Comparison of ENCODE assay signal across 8 cellular contexts in the genomic region with DNA sequence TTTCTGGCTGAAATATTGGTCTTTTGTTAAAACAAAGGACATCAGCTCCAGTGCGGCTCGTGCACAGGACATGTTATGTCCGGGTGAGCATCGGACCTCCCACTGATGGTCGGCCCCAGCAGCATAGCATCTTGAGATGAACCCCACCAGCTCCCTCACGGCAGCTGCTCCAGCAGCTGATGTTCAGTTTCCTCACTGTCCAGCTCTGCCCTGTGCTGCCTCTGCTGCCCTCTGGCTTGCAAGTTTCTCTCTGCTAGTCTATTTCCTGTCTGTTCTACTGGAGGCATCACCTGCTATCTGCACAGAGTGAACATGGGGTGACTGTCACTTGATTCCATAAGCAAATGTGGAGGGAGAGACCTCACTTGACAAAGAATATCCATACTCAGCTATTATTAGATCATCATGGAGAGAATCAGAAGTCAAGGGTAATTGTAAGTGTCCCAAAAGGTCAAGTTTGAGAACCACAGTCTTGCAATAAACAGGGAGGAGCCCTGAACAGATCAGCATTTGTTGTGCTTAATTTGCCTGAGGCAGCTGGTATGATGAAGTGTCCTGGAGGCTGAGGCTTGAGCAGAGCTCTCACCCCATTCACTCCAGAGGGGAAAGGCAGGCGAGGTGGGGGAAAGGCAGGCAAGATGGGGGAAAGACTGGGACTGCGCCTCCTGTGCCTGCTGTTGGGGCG.
DNase-seq lines count a peak whose midpoint lies in the region; ATAC-seq and TF ChIP-seq lines count a peak whose summit lies in the region.

No MANE protein-coding gene starts in this region.

- H3K9me3 ChIP-seq in AG04450 (ENCODE audit: control insufficient read depth, insufficient read depth, low read length) = peaks cover 19% of the 10 kb centered on the region
- H3K9me3 ChIP-seq in CD8-positive, alpha-beta T cell (ENCODE audit: low read length) = no peaks in the 10 kb centered on the region

- CTCF ChIA-PET in AG04450 (lab: Charles Lee) = interaction anchor here (0.5 to 3.7 kb wide), 18 partner anchors 9 to 985 kb away, joined by 3 to 26 read pairs (median 3); no protein-coding TSS in a partner anchor
- CTCF ChIA-PET in CD8-positive, alpha-beta T cell (lab: Charles Lee) = no interaction called here

- peak overlapping the region; percentile 40 for H3K27ac ChIP-seq in AG04450 (ENCODE audit: low read depth, low read length)
- no peak overlapping the region for H3K27ac ChIP-seq in CD8-positive, alpha-beta T cell (ENCODE audit: low read depth, low read length)

- H3K4me1 Mint-ChIP-seq in CD8-positive, alpha-beta T cell (ENCODE audit: low read depth) = no peaks in the 10 kb centered on the region

- H3K36me3 Mint-ChIP-seq in CD8-positive, alpha-beta T cell = no peaks in the 10 kb centered on the region

- no peak overlapping the region for H3K4me3 Mint-ChIP-seq in CD8-positive, alpha-beta T cell

- no peaks in the 10 kb centered on the region for H3K4me1 ChIP-seq in CD8-positive, alpha-beta T cell (ENCODE audit: insufficient read depth, low read length)

- TF ChIP-seq CTCF in AG04450 (IDR thresholded peaks at IDR 0.05; ENCODE audit: low read depth, low read length) = peak; percentile 66
- TF ChIP-seq CTCF in astrocyte of the cerebellum (IDR thresholded peaks at IDR 0.05; ENCODE audit: low read depth, low read length, missing control alignments) = peak; percentile 51
- TF ChIP-seq CTCF in kidney epithelial cell (IDR thresholded peaks at IDR 0.05; ENCODE audit: insufficient read depth, low read length, poor library complexity, severe bottlenecking) = peak; percentile 63
- TF ChIP-seq CTCF in CD8-positive, alpha-beta T cell (IDR thresholded peaks at IDR 0.05) = no peak

- H3K36me3 ChIP-seq in kidney epithelial cell (ENCODE audit: control insufficient read depth, insufficient read depth, low read length) = no peaks in the 10 kb centered on the region
- no peaks in the 10 kb centered on the region for H3K36me3 ChIP-seq in CD8-positive, alpha-beta T cell (ENCODE audit: insufficient read depth, low read length)

- in situ Hi-C loops in astrocyte of the cerebellum (cut with HindIII; ENCODE audit: low sequenced_read_pairs) = no loop called here

- H3K27ac Mint-ChIP-seq in CD8-positive, alpha-beta T cell = no peak overlapping the region

- intact Hi-C loops in CD8-positive, alpha-beta T cell (cut with DNase I, micrococcal nuclease) = no loop called here

- no peak for DNase-seq in AG04450 (ENCODE audit: low read depth, low spot score)
- DNase-seq in M059J (ENCODE audit: low read depth) = peak; percentile 76
- no peak for DNase-seq in astrocyte of the cerebellum (ENCODE audit: low read depth)
- no peak for DNase-seq in kidney epithelial cell (ENCODE audit: low read depth)
- DNase-seq in CD8-positive, alpha-beta T cell = no peak
- no peak for DNase-seq in OCI-M2 (lab: John Stamatoyannopoulos, UW; ENCODE audit: unreplicated experiment)

- no peaks in the 10 kb centered on the region for H3K27me3 Mint-ChIP-seq in CD8-positive, alpha-beta T cell (ENCODE audit: low read depth)

- H3K27me3 ChIP-seq in AG04450 (ENCODE audit: control insufficient read depth, insufficient read depth, low read length) (no peaks in the 10 kb centered on the region), kidney epithelial cell (ENCODE audit: control insufficient read depth, insufficient read depth, low read length) (no peaks in the 10 kb centered on the region)
- H3K27me3 ChIP-seq in CD8-positive, alpha-beta T cell (ENCODE audit: insufficient read depth, low read length) = no peaks in the 10 kb centered on the region

- POLR2A ChIA-PET in AG04450 (lab: Yijun Ruan, JAX) = interaction anchor here (2.3 kb wide), 1 partner anchor 13 kb away, joined by 8 read pairs; no protein-coding TSS in a partner anchor
- POLR2A ChIA-PET in CD8-positive, alpha-beta T cell (lab: Charles Lee) = no interaction called here

- TF ChIP-seq POLR2A in GM18505 (IDR thresholded peaks at IDR 0.05; ENCODE audit: borderline replicate concordance, extremely low read depth, insufficient read depth, insufficient read length) = no peak

- H3K9me3 Mint-ChIP-seq in CD8-positive, alpha-beta T cell = peaks cover 4% of the 10 kb centered on the region

- H3K4me3 ChIP-seq in AG04450 (ENCODE audit: low read depth, low read length) (no peak overlapping the region), astrocyte of the cerebellum (ENCODE audit: low read depth, low read length) (no peak overlapping the region), kidney epithelial cell (ENCODE audit: low read depth, low read length) (no peak overlapping the region)
- H3K4me3 ChIP-seq in CD8-positive, alpha-beta T cell (ENCODE audit: low read depth, low read length) = no peak overlapping the region

- ATAC-seq in GM18505 (IDR thresholded peaks at IDR 0.05; ENCODE audit: unreplicated experiment) (no peak), GM18867 (IDR thresholded peaks at IDR 0.05; ENCODE audit: unreplicated experiment) (no peak)
- ATAC-seq in CD8-positive, alpha-beta T cell = no peak
